20 cellular contexts compared by ENCODE assay signal in genomic region chr6:54878705-54879104, GRCh38. TPM values are rescaled to one million over a fixed set of nuclear protein-coding genes. Genes with fewer than 3 reads are reported as not detected.
DNase-seq lines count a peak whose midpoint lies in the region; ATAC-seq and TF ChIP-seq lines count a peak whose summit lies in the region.
"Had no signal": no experiment of that assay in that cellular context is flagged by ENCODE, and none has a peak within 500 bp of the region (broad histone marks: within the 10 kb centered on the region; RNA-seq: fewer than 3 reads in every experiment).

No MANE protein-coding gene starts in this region.

- no peaks in the 10 kb centered on the region for H3K36me3 ChIP-seq in GM23338 (ENCODE audit: insufficient read depth)
- no peaks in the 10 kb centered on the region for H3K36me3 ChIP-seq in lower lobe of right lung
- H3K36me3 ChIP-seq: esophagus muscularis mucosa, tibial nerve had no signal

- no peak overlapping the region for H3K4me2 ChIP-seq in GM23338

- no peaks in the 10 kb centered on the region for H3K79me2 ChIP-seq in GM23338 (replicated peaks; ENCODE audit: insufficient read depth)

- no peaks in the 10 kb centered on the region for H3F3A ChIP-seq in GM23338 (replicated peaks; ENCODE audit: low read depth)

- intact Hi-C loops in lower lobe of right lung (cut with DNase I) = no loop called here
- intact Hi-C loops in activated T-helper 2 cell treated with anti-CD3 and anti-CD28 coated beads, Interferon-gamma antibody, Interleukin-2, Interleukin-4, amounts not matched to agents 10 μg/mL and 5 μg/mL and 100 μg/mL, durations not matched to agents 14 hours and 24 hours and 36 hours (cut with micrococcal nuclease) = no loop called here

- H3K27ac ChIP-seq in 22Rv1 (no peak overlapping the region), GM23338 (ENCODE audit: low read depth) (no peak overlapping the region), epithelial cell of prostate (peak overlapping the region; percentile 57), lower lobe of right lung (no peak overlapping the region)
- H3K27ac ChIP-seq: body of pancreas, esophagus muscularis mucosa, tibial nerve had no signal

- H3K4me1 Mint-ChIP-seq in GM23338 = peaks cover 4% of the 10 kb centered on the region; the same call in 1 of the 3 replicates
- H3K4me1 Mint-ChIP-seq in activated T-helper 2 cell treated with anti-CD3 and anti-CD28 coated beads, Interferon-gamma antibody, Interleukin-2, Interleukin-4, amounts not matched to agents 10 μg/mL and 5 μg/mL and 100 μg/mL, durations not matched to agents 14 hours and 24 hours and 36 hours (ENCODE audit: low read depth) = no peaks in the 10 kb centered on the region

- H3K4me1 ChIP-seq in GM23338 (ENCODE audit: insufficient read depth) = no peaks in the 10 kb centered on the region
- no peaks in the 10 kb centered on the region for H3K4me1 ChIP-seq in lower lobe of right lung
- H3K4me1 ChIP-seq: body of pancreas, esophagus muscularis mucosa, tibial nerve had no signal

- no peak overlapping the region for H3K27ac Mint-ChIP-seq in GM23338
- no peak overlapping the region for H3K27ac Mint-ChIP-seq in activated T-helper 2 cell treated with anti-CD3 and anti-CD28 coated beads, Interferon-gamma antibody, Interleukin-2, Interleukin-4, amounts not matched to agents 10 μg/mL and 5 μg/mL and 100 μg/mL, durations not matched to agents 14 hours and 24 hours and 36 hours

- H4K20me1 ChIP-seq in GM23338 (replicated peaks; ENCODE audit: insufficient read depth) = no peaks in the 10 kb centered on the region

- no peaks in the 10 kb centered on the region for H3K9me3 ChIP-seq in lower lobe of right lung
- H3K9me3 ChIP-seq: body of pancreas, esophagus muscularis mucosa, tibial nerve had no signal

- H2AFZ ChIP-seq in GM23338 = no peak overlapping the region

- no peaks in the 10 kb centered on the region for H3K9me2 ChIP-seq in GM23338 (ENCODE audit: insufficient read depth)

- ATAC-seq in GM23338 (no peak), GM21717 (IDR thresholded peaks at IDR 0.05; ENCODE audit: unreplicated experiment) (no peak), lower lobe of right lung (no peak)
- ATAC-seq: body of pancreas had no signal

- DNase-seq in GM23338 (ENCODE audit: low spot score) = peak; percentile 15
- peak; percentile 50 for DNase-seq in NCI-H69 (lab: John Stamatoyannopoulos, UW)
- DNase-seq in epithelial cell of prostate (ENCODE audit: low read depth, low spot score) = no peak
- DNase-seq in lower lobe of right lung = no peak
- DNase-seq in activated T-helper 2 cell treated with anti-CD3 and anti-CD28 coated beads, Interferon-gamma antibody, Interleukin-2, Interleukin-4, amounts not matched to agents 10 μg/mL and 5 μg/mL and 100 μg/mL, durations not matched to agents 14 hours and 24 hours and 36 hours (ENCODE audit: low spot score) = no peak
- DNase-seq in activated CD4-positive, alpha-beta T cell treated with anti-CD3 and anti-CD28 coated beads for 1 hour = no peak
- DNase-seq: activated CD8-positive, alpha-beta memory T cell treated with anti-CD3 and anti-CD28 coated beads, Interleukin-2, amount 50 U/mL, for 48 hours; activated naive CD4-positive, alpha-beta T cell treated with anti-CD3 and anti-CD28 coated beads, Interleukin-2, amount 50 U/mL, for 16 hours; body of pancreas; dermis blood vessel endothelial cell; MM.1S; NCI-H2081 treated with DMSO at 0.1 percent for 48 hours; NK-92 treated with Interleukin-12 subunit alpha and Interleukin-12 subunit beta, amount 100 ng/mL, for 24 hours had no signal

- peak; percentile 21; the same call in 1 of the 2 replicates for TF ChIP-seq CTCF in 22Rv1 (IDR thresholded peaks at IDR 0.05)
- peak; percentile 40 to 44 for TF ChIP-seq CTCF in GM23338 (conservative IDR thresholded peaks at IDR 0.05; ENCODE audit: low read depth in 2 of 2)
- TF ChIP-seq CTCF in lower lobe of right lung (IDR thresholded peaks at IDR 0.05) = no peak

- H3K36me3 Mint-ChIP-seq in GM23338 (ENCODE audit: low read depth) = no peaks in the 10 kb centered on the region
- no peaks in the 10 kb centered on the region for H3K36me3 Mint-ChIP-seq in activated T-helper 2 cell treated with anti-CD3 and anti-CD28 coated beads, Interferon-gamma antibody, Interleukin-2, Interleukin-4, amounts not matched to agents 10 μg/mL and 5 μg/mL and 100 μg/mL, durations not matched to agents 14 hours and 24 hours and 36 hours (ENCODE audit: low read depth)

- no peaks in the 10 kb centered on the region for H3K27me3 Mint-ChIP-seq in GM23338 (ENCODE audit: insufficient read depth, low read depth, poor library complexity)
- no peaks in the 10 kb centered on the region for H3K27me3 Mint-ChIP-seq in activated T-helper 2 cell treated with anti-CD3 and anti-CD28 coated beads, Interferon-gamma antibody, Interleukin-2, Interleukin-4, amounts not matched to agents 10 μg/mL and 5 μg/mL and 100 μg/mL, durations not matched to agents 14 hours and 24 hours and 36 hours (ENCODE audit: low read depth)

- H3K27me3 ChIP-seq in GM23338 (ENCODE audit: insufficient read depth) (no peaks in the 10 kb centered on the region), lower lobe of right lung (ENCODE audit: low read depth) (no peaks in the 10 kb centered on the region)
- H3K27me3 ChIP-seq: body of pancreas, esophagus muscularis mucosa, tibial nerve had no signal

- no peak overlapping the region for H3K4me3 Mint-ChIP-seq in GM23338
- no peak overlapping the region for H3K4me3 Mint-ChIP-seq in activated T-helper 2 cell treated with anti-CD3 and anti-CD28 coated beads, Interferon-gamma antibody, Interleukin-2, Interleukin-4, amounts not matched to agents 10 μg/mL and 5 μg/mL and 100 μg/mL, durations not matched to agents 14 hours and 24 hours and 36 hours (ENCODE audit: low read depth)

- no peaks in the 10 kb centered on the region for H3K9me3 Mint-ChIP-seq in GM23338
- peaks cover 4% of the 10 kb centered on the region for H3K9me3 Mint-ChIP-seq in activated T-helper 2 cell treated with anti-CD3 and anti-CD28 coated beads, Interferon-gamma antibody, Interleukin-2, Interleukin-4, amounts not matched to agents 10 μg/mL and 5 μg/mL and 100 μg/mL, durations not matched to agents 14 hours and 24 hours and 36 hours

- H3K4me3 ChIP-seq in GM23338 (no peak overlapping the region), lower lobe of right lung (no peak overlapping the region)
- H3K4me3 ChIP-seq: body of pancreas, esophagus muscularis mucosa, tibial nerve had no signal

TF ChIP-seq in GM23338, 12 proteins besides CTCF, POLR2A, EP300 and RAD21 (continues in another document):
- TF ChIP-seq ZNF331 (CRISPR knock-in tag; IDR thresholded peaks at IDR 0.05; ENCODE audit: low read depth) (no peak), REST (IDR thresholded peaks at IDR 0.05; ENCODE audit: unreplicated experiment) (no peak), EZH2 (IDR thresholded peaks at IDR 0.05; ENCODE audit: low read depth, unreplicated experiment) (no peak), NANOG (IDR thresholded peaks at IDR 0.05; ENCODE audit: borderline replicate concordance) (no peak)

RNA-seq across cellular contexts. Expression of gene FAM83B, which starts 32.1 kb away (rescaled TPM):
- 6.4 and 7.7 TPM in 2 replicates for total RNA-seq in GM23338 (2014; rRNA removed; shearing (Covaris generic))
- polyA plus RNA-seq in GM23338 (2016; fragmentation: Nextera tagmentation; extraction: Ambion mirVana) = 0.66 and 1.4 TPM in 2 replicates
- 0.12 TPM for total RNA-seq in lower lobe of right lung
- total RNA-seq in activated T-helper 2 cell treated with anti-CD3 and anti-CD28 coated beads, Interferon-gamma antibody, Interleukin-2, Interleukin-4, amounts not matched to agents 10 μg/mL and 5 μg/mL and 100 μg/mL, durations not matched to agents 14 hours and 24 hours and 36 hours = not detected in 2 replicates
- total RNA-seq: dermis blood vessel endothelial cell; osteoblast; skeletal muscle tissue; T-helper 2 cell treated with Interferon-gamma antibody and Interleukin-4, amounts not matched to agents 100 ng/mL and 5 ng/mL, for 36 hours; tibial nerve had no signal

Comparison
In these comparisons a context has a peak if more than half of its experiments do, and no peak if none do; other contexts are left out.
1. DNase-seq: peak in GM23338 (single experiment) and NCI-H69 (single experiment); none in epithelial cell of prostate (single experiment), lower lobe of right lung (single experiment), activated T-helper 2 cell treated with anti-CD3 and anti-CD28 coated beads, Interferon-gamma antibody, Interleukin-2, Interleukin-4, amounts not matched to agents 10 μg/mL and 5 μg/mL and 100 μg/mL, durations not matched to agents 14 hours and 24 hours and 36 hours (single experiment) and activated CD4-positive, alpha-beta T cell treated with anti-CD3 and anti-CD28 coated beads for 1 hour (single experiment).